Comparison of ENCODE assay signal across 10 cellular contexts in genomic region chr21:45019076-45019886, GRCh38. TPM values are rescaled to one million over a fixed set of nuclear protein-coding genes. Genes with fewer than 3 reads are reported as not detected.
DNase-seq lines count a peak whose midpoint lies in the region; ATAC-seq and TF ChIP-seq lines count a peak whose summit lies in the region.
"Had no signal": no experiment of that assay in that cellular context is flagged by ENCODE, and none has a peak within 500 bp of the region (broad histone marks: within the 10 kb centered on the region; RNA-seq: fewer than 3 reads in every experiment).

No MANE protein-coding gene starts in this region.

- H3K9me3 Mint-ChIP-seq in activated T-cell treated with anti-CD3 and anti-CD28 coated beads, Interleukin-2, amount 50 U/mL, for 4 hours: peaks cover 7% of the 10 kb centered on the region
- H3K9me3 Mint-ChIP-seq in activated T-cell treated with anti-CD3 and anti-CD28 coated beads, Interleukin-2, amount 50 U/mL, for 72 hours: peaks cover 4% of the 10 kb centered on the region in 2 donors
- H3K9me3 Mint-ChIP-seq in endodermal cell: peaks cover 16% of the 10 kb centered on the region
- H3K9me3 Mint-ChIP-seq in type B pancreatic cell: peaks cover 5% of the 10 kb centered on the region

- H3F3A ChIP-seq in MM.1S (ENCODE audit: insufficient read depth, low read length): no peaks in the 10 kb centered on the region

- H4K20me1 ChIP-seq in MM.1S (ENCODE audit: insufficient read depth, low read length): peaks cover 5% of the 10 kb centered on the region; the same call in 1 of the 2 replicates

- H3K27me3 ChIP-seq in endodermal cell (ENCODE audit: control insufficient read depth, insufficient read depth, low read length, poor library complexity, severe bottlenecking): peaks cover 40% of the 10 kb centered on the region
- H3K27me3 ChIP-seq in MM.1S (replicated peaks; ENCODE audit: insufficient read depth, low read length): peaks cover 92% of the 10 kb centered on the region

- H3K36me3 ChIP-seq in endodermal cell (ENCODE audit: control insufficient read depth, insufficient read depth, low read length) (no peaks in the 10 kb centered on the region), mucosa of descending colon (ENCODE audit: low read depth) (no peaks in the 10 kb centered on the region), MM.1S (replicated peaks; ENCODE audit: insufficient read depth, low read length) (no peaks in the 10 kb centered on the region)

- H3K79me2 ChIP-seq in MM.1S (ENCODE audit: low read length): no peaks in the 10 kb centered on the region

- H3K27ac Mint-ChIP-seq in activated T-cell treated with anti-CD3 and anti-CD28 coated beads, Interleukin-2, amount 50 U/mL, for 72 hours: no peak overlapping the region
- H3K27ac Mint-ChIP-seq in endodermal cell (no peak overlapping the region), type B pancreatic cell (no peak overlapping the region)

- ATAC-seq in activated T-cell treated with anti-CD3 and anti-CD28 coated beads, Interleukin-2, amount 50 U/mL, for 4 hours: peak in 1 of 2 donors; percentile 40
- no peak for ATAC-seq in activated T-cell treated with anti-CD3 and anti-CD28 coated beads, Interleukin-2, amount 50 U/mL, for 72 hours (replicated peaks in 1 of 2)
- ATAC-seq in mucosa of descending colon (peak; percentile 15), GM21423 (IDR thresholded peaks at IDR 0.05; ENCODE audit: unreplicated experiment) (no peak), HG03521 (IDR thresholded peaks at IDR 0.05; ENCODE audit: unreplicated experiment) (no peak)

- peaks cover 10% of the 10 kb centered on the region for H3K9me3 ChIP-seq in endodermal cell (ENCODE audit: control insufficient read depth, low read length)
- H3K9me3 ChIP-seq in mucosa of descending colon: no peaks in the 10 kb centered on the region
- H3K9me3 ChIP-seq in MM.1S (replicated peaks; ENCODE audit: insufficient read depth, low read length): no peaks in the 10 kb centered on the region

- H3K4me3 ChIP-seq in endodermal cell (ENCODE audit: low read length) (no peak overlapping the region), mucosa of descending colon (no peak overlapping the region), MM.1S (ENCODE audit: low read length) (no peak overlapping the region)

- DNase-seq in activated T-cell treated with anti-CD3 and anti-CD28 coated beads, Interleukin-2, amount 50 U/mL, for 4 hours: no peak
- no peak for DNase-seq in activated T-cell treated with anti-CD3 and anti-CD28 coated beads, Interleukin-2, amount 50 U/mL, for 72 hours
- DNase-seq in endodermal cell: no peak
- peak in 2 of 3 donors; percentile 23 to 27 for DNase-seq in mucosa of descending colon
- no peak for DNase-seq in type B pancreatic cell (ENCODE audit: extremely low spot score, unreplicated experiment)
- DNase-seq in MM.1S: no peak
- DNase-seq: C1 segment of cervical spinal cord, glutamatergic neuron had no signal

- H3K9me2 ChIP-seq in MM.1S (replicated peaks; ENCODE audit: insufficient read depth, low read length): no peaks in the 10 kb centered on the region

- no peak overlapping the region for H3K9ac ChIP-seq in endodermal cell (ENCODE audit: extremely low read depth, low read length, poor library complexity, severe bottlenecking)
- no peak overlapping the region for H3K9ac ChIP-seq in MM.1S (ENCODE audit: low read length)

- H3K4me1 ChIP-seq in endodermal cell (ENCODE audit: control insufficient read depth, insufficient read depth, low read length) (no peaks in the 10 kb centered on the region), mucosa of descending colon (ENCODE audit: low read depth) (no peaks in the 10 kb centered on the region), MM.1S (ENCODE audit: low read length) (no peaks in the 10 kb centered on the region)

- WGBS in endodermal cell (ENCODE audit: insufficient coverage in 1 of 2, insufficient read length in 1 of 2), 2 experiments: 53 to 55% methylated on average over 29 to 60 of the region's 60 CpGs

- H2AFZ ChIP-seq in MM.1S (ENCODE audit: low read length): no peak overlapping the region

- peaks cover 40% of the 10 kb centered on the region for H3K27me3 Mint-ChIP-seq in activated T-cell treated with anti-CD3 and anti-CD28 coated beads, Interleukin-2, amount 50 U/mL, for 4 hours (ENCODE audit: low read depth)
- H3K27me3 Mint-ChIP-seq in activated T-cell treated with anti-CD3 and anti-CD28 coated beads, Interleukin-2, amount 50 U/mL, for 72 hours (ENCODE audit: low read depth): peaks cover 33% of the 10 kb centered on the region
- H3K27me3 Mint-ChIP-seq in endodermal cell (ENCODE audit: insufficient read depth): peaks cover 47% of the 10 kb centered on the region
- H3K27me3 Mint-ChIP-seq in type B pancreatic cell: peaks cover 29% of the 10 kb centered on the region

- H3K36me3 Mint-ChIP-seq in activated T-cell treated with anti-CD3 and anti-CD28 coated beads, Interleukin-2, amount 50 U/mL, for 4 hours (ENCODE audit: insufficient read depth): no peaks in the 10 kb centered on the region
- peaks cover 5 to 7% of the 10 kb centered on the region in 2 donors for H3K36me3 Mint-ChIP-seq in activated T-cell treated with anti-CD3 and anti-CD28 coated beads, Interleukin-2, amount 50 U/mL, for 72 hours (ENCODE audit: insufficient read depth in 2 of 2)
- peaks cover 2% of the 10 kb centered on the region for H3K36me3 Mint-ChIP-seq in endodermal cell (ENCODE audit: low read depth)
- H3K36me3 Mint-ChIP-seq in type B pancreatic cell: no peaks in the 10 kb centered on the region

- H3K4me3 Mint-ChIP-seq in activated T-cell treated with anti-CD3 and anti-CD28 coated beads, Interleukin-2, amount 50 U/mL, for 4 hours: peak overlapping the region; percentile 21
- peak overlapping the region in 1 of 2 donors; percentile 34 for H3K4me3 Mint-ChIP-seq in activated T-cell treated with anti-CD3 and anti-CD28 coated beads, Interleukin-2, amount 50 U/mL, for 72 hours
- peak overlapping the region; percentile 38 for H3K4me3 Mint-ChIP-seq in endodermal cell
- H3K4me3 Mint-ChIP-seq in type B pancreatic cell: peak overlapping the region; percentile 45

- H3K27ac ChIP-seq in endodermal cell (ENCODE audit: low read depth, low read length): no peak overlapping the region
- H3K27ac ChIP-seq in MM.1S (ENCODE audit: low read length): no peak overlapping the region

- no peak overlapping the region for H3K4me2 ChIP-seq in MM.1S (ENCODE audit: low read depth, low read length)

- intact Hi-C loops in mucosa of descending colon (cut with DNase I, micrococcal nuclease): no loop called here

- TF ChIP-seq CTCF in endodermal cell (conservative IDR thresholded peaks at IDR 0.05): no peak
- TF ChIP-seq CTCF in mucosa of descending colon (IDR thresholded peaks at IDR 0.05): no peak
- no peak for TF ChIP-seq CTCF in type B pancreatic cell (conservative IDR thresholded peaks at IDR 0.05)
- no peak for TF ChIP-seq CTCF in MM.1S (IDR thresholded peaks at IDR 0.05; ENCODE audit: low read length)

- H3K4me1 Mint-ChIP-seq in activated T-cell treated with anti-CD3 and anti-CD28 coated beads, Interleukin-2, amount 50 U/mL, for 4 hours (ENCODE audit: low read depth): peaks cover 7% of the 10 kb centered on the region
- H3K4me1 Mint-ChIP-seq in activated T-cell treated with anti-CD3 and anti-CD28 coated beads, Interleukin-2, amount 50 U/mL, for 72 hours (ENCODE audit: low read depth): no peaks in the 10 kb centered on the region
- H3K4me1 Mint-ChIP-seq in endodermal cell (no peaks in the 10 kb centered on the region), type B pancreatic cell (ENCODE audit: unreplicated experiment) (peaks cover 36% of the 10 kb centered on the region)

RNA-seq across cellular contexts. Expression of gene ADARB1, which starts 55.1 kb away (rescaled TPM):
- total RNA-seq in activated T-cell treated with anti-CD3 and anti-CD28 coated beads, Interleukin-2, amount 50 U/mL, for 4 hours: 10 to 100 TPM; 28.1 to 32.9 (median 30.9) TPM
- total RNA-seq in activated T-cell treated with anti-CD3 and anti-CD28 coated beads, Interleukin-2, amount 50 U/mL, for 72 hours: 10 to 100 TPM; 41.7 to 45.3 TPM
- total RNA-seq in endodermal cell (10 to 100 TPM; 11.5 to 20.1 TPM), mucosa of descending colon (10 to 100 TPM in 1 of 3 donors, 1 to 10 TPM in 2; 5.4 to 91.2 (median 8.8) TPM), type B pancreatic cell (ENCODE audit: low replicate concordance) (20.7 and 20.9 TPM in 2 replicates)
- 8.1 TPM for polyA plus RNA-seq in endodermal cell (2013, experiment 1 of 2)
- polyA plus RNA-seq in endodermal cell (2013, experiment 2 of 2): 9.4 TPM

Comparison
In these comparisons a context has a peak if more than half of its experiments do, and no peak if none do; other contexts are left out.
1. DNase-seq: peak in mucosa of descending colon (2 of 3); none in activated T-cell treated with anti-CD3 and anti-CD28 coated beads, Interleukin-2, amount 50 U/mL, for 4 hours (single experiment), activated T-cell treated with anti-CD3 and anti-CD28 coated beads, Interleukin-2, amount 50 U/mL, for 72 hours (0 of 2), endodermal cell (single experiment), type B pancreatic cell (single experiment) and MM.1S (single experiment).